In genomic region chr16:87240211-87241134, GRCh38 we compare ENCODE assay signal across 15 cellular contexts.
DNase-seq lines count a peak whose midpoint lies in the region.
"Had no signal": no experiment of that assay in that cellular context is flagged by ENCODE, and none has a peak within 500 bp of the region (broad histone marks: within the 10 kb centered on the region; RNA-seq: fewer than 3 reads in every experiment).

No MANE protein-coding gene starts in this region.

- H3K4ac ChIP-seq in trophoblast cell (ENCODE audit: low read depth, low read length), result no peak overlapping the region

- H3K79me2 ChIP-seq in trophoblast cell (ENCODE audit: control insufficient read depth, insufficient read depth, low read length, poor library complexity), result peaks cover 1% of the 10 kb centered on the region

- H3K27ac ChIP-seq in epithelial cell of prostate (peak overlapping the region; percentile 39), trophoblast cell (ENCODE audit: low read depth, low read length) (peak overlapping the region; percentile 77)
- H3K27ac ChIP-seq: testis had no signal

- peak overlapping the region; percentile 51 for H3K18ac ChIP-seq in trophoblast cell (ENCODE audit: low read length)

- no peak overlapping the region for H3K9ac ChIP-seq in trophoblast cell (ENCODE audit: low read length)

- H3K79me1 ChIP-seq in trophoblast cell (ENCODE audit: low read length), result peaks cover 18% of the 10 kb centered on the region

- no peak overlapping the region for H3K23ac ChIP-seq in trophoblast cell (ENCODE audit: low read length)

- no peaks in the 10 kb centered on the region for H3K36me3 ChIP-seq in trophoblast cell (ENCODE audit: control insufficient read depth in 1 of 2, insufficient read depth in 2 of 2, low read length in 2 of 2)

- peak overlapping the region; percentile 18 for H4K8ac ChIP-seq in trophoblast cell (ENCODE audit: low read depth, low read length)

- no peaks in the 10 kb centered on the region for H3K27me3 ChIP-seq in trophoblast cell (ENCODE audit: insufficient read depth, low read length)
- H3K27me3 ChIP-seq: testis had no signal

- H3K4me2 ChIP-seq in trophoblast cell (ENCODE audit: low read length), result peak overlapping the region; percentile 42

- H2BK120ac ChIP-seq in trophoblast cell (ENCODE audit: insufficient read depth, low read length, poor library complexity), result peak overlapping the region; percentile 97

- peak overlapping the region; percentile 92 for H4K91ac ChIP-seq in trophoblast cell (ENCODE audit: low read depth, low read length)

- H3K9me3 ChIP-seq in trophoblast cell (ENCODE audit: insufficient read depth, low read depth, low read length), result no peaks in the 10 kb centered on the region
- H3K9me3 ChIP-seq: testis had no signal

- peaks cover 14 to 28% of the 10 kb centered on the region in 2 experiments for H3K4me1 ChIP-seq in trophoblast cell (ENCODE audit: control insufficient read depth in 1 of 2, insufficient read depth in 2 of 2, low read length in 2 of 2)
- H3K4me1 ChIP-seq: testis had no signal

- no peak overlapping the region for H4K12ac ChIP-seq in trophoblast cell (ENCODE audit: low read depth, low read length)

- H3K14ac ChIP-seq in trophoblast cell (ENCODE audit: low read length), result peak overlapping the region; percentile 9

- WGBS in trophoblast cell (ENCODE audit: extremely low coverage, insufficient coverage, insufficient read length), result no CpG with 5 or more reads among the region's 14 CpGs

- H2AFZ ChIP-seq in trophoblast cell (ENCODE audit: insufficient read depth, low read length, poor library complexity), result no peak overlapping the region

- no peak overlapping the region for H2AK5ac ChIP-seq in trophoblast cell (ENCODE audit: low read length)

- intact Hi-C loops in cardiac septum (cut with DNase I), result no loop called here

- peak overlapping the region; percentile 73 for H2BK5ac ChIP-seq in trophoblast cell (ENCODE audit: low read depth, low read length, poor library complexity)

- DNase-seq in EL (peak; percentile 67), LoVo (ENCODE audit: low spot score) (peak; percentile 35), epithelial cell of prostate (ENCODE audit: low read depth, low spot score) (peak; percentile 24), trophoblast cell (peak; percentile 87 to 99), activated gamma-delta T cell (lab: John Stamatoyannopoulos, UW) (no peak), cardiac septum (ENCODE audit: low spot score) (no peak)
- no peak for DNase-seq in stimulated activated CD4-positive, alpha-beta T cell treated with anti-CD3 and anti-CD28 coated beads, Interleukin-4, amount 100 ng/mL, for 4 hours
- DNase-seq: activated B cell treated with CpG ODN at 0.5 μM for 24 hours; activated naive CD8-positive, alpha-beta T cell treated with anti-CD3 and anti-CD28 coated beads for 36 hours; CD4-positive, CD25-positive, alpha-beta regulatory T cell; central memory CD4-positive, alpha-beta T cell; naive thymus-derived CD4-positive, alpha-beta T cell; NCI-H1105; NCI-H226; testis had no signal

- H3K4me3 ChIP-seq in trophoblast cell (ENCODE audit: low read depth, low read length), result no peak overlapping the region
- H3K4me3 ChIP-seq: testis had no signal

- peak overlapping the region; percentile 85 for H2BK12ac ChIP-seq in trophoblast cell (ENCODE audit: low read length)

Comparison
In these comparisons a context has a peak if more than half of its experiments do, and no peak if none do; other contexts are left out.
1. DNase-seq: peak in EL (single experiment), LoVo (single experiment), epithelial cell of prostate (single experiment) and trophoblast cell (2 of 2); none in stimulated activated CD4-positive, alpha-beta T cell treated with anti-CD3 and anti-CD28 coated beads, Interleukin-4, amount 100 ng/mL, for 4 hours (0 of 2), activated gamma-delta T cell (single experiment) and cardiac septum (single experiment).